ENCODE assay signal across 9 cellular contexts in the genomic region with DNA sequence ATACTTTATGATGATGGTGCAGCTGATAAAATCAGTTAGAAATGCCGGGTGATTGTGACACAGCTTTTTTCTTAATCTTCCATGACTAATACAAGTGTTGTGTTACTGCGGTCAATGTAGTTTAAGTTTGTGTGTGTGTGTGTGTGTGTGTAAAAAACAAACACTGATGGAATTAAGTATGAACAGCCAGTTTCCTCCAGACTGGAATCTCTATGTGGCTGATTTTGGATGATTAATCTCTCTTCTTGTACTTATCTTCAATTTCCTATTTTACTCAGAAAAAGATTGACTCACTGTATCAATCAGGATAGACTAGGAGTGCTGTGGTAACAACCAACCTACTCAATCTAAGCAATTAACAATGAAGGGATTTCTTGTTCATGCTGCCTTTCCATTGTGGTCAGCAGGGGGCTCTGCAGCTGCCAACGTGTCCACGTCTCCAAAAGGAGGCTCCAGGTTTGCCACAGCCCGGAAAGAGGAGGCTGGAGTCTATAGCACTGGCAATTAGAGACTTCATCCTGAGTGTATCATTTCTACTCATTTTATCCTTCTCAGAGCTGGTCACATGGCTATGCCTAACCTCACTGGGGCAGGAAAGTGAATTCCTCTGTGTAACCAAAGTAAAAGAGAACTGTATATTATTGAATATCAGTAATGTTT.
DNase-seq lines count a peak whose midpoint lies in the region; ATAC-seq, FAIRE-seq and TF ChIP-seq lines count a peak whose summit lies in the region.
"Had no signal": no experiment of that assay in that cellular context is flagged by ENCODE, and none has a peak within 500 bp of the region (broad histone marks: within the 10 kb centered on the region; RNA-seq: fewer than 3 reads in every experiment).

No MANE protein-coding gene starts in this region.

- H3K4me1 ChIP-seq in KMS-11 (ENCODE audit: low read depth, poor library complexity, severe bottlenecking) = peaks cover 4% of the 10 kb centered on the region
- no peaks in the 10 kb centered on the region for H3K4me1 ChIP-seq in keratinocyte (ENCODE audit: control insufficient read depth, extremely low read depth, insufficient read depth, low read length)
- H3K4me1 ChIP-seq in Peyer's patch = no peaks in the 10 kb centered on the region
- H3K4me1 ChIP-seq in stomach = no peaks in the 10 kb centered on the region

- intact Hi-C loops in activated T-helper 2 cell treated with anti-CD3 and anti-CD28 coated beads, Interferon-gamma antibody, Interleukin-2, Interleukin-4, amounts not matched to agents 10 μg/mL and 5 μg/mL and 100 μg/mL, durations not matched to agents 14 hours and 24 hours and 36 hours (cut with micrococcal nuclease) = loop anchor here (5.0 kb wide), 1 partner anchor 136 kb away; no protein-coding TSS in a partner anchor
- intact Hi-C loops in stomach (cut with DNase I; ENCODE audit: low total_unique reads) = no loop called here

- H3K27ac ChIP-seq in KMS-11 (no peak overlapping the region), keratinocyte (ENCODE audit: control insufficient read depth, insufficient read depth, low read length) (no peak overlapping the region), Peyer's patch (no peak overlapping the region), stomach (no peak overlapping the region)

- no peaks in the 10 kb centered on the region for H3K27me3 ChIP-seq in KMS-11 (ENCODE audit: insufficient read depth, low read depth)
- no peaks in the 10 kb centered on the region for H3K27me3 ChIP-seq in keratinocyte (ENCODE audit: control insufficient read depth, extremely low read depth, insufficient read depth, low read length)
- no peaks in the 10 kb centered on the region for H3K27me3 ChIP-seq in Peyer's patch
- H3K27me3 ChIP-seq in stomach = no peaks in the 10 kb centered on the region

- H3K4me3 ChIP-seq in KMS-11 (IDR thresholded peaks at IDR 0.05; ENCODE audit: insufficient read depth, low read depth, low read length) = no peak overlapping the region
- H3K4me3 ChIP-seq in keratinocyte (ENCODE audit: control insufficient read depth in 2 of 3, extremely low read depth in 1 of 3, insufficient read depth in 2 of 3, low read depth in 1 of 3, low read length in 3 of 3) = no peak overlapping the region
- H3K4me3 ChIP-seq in Peyer's patch = no peak overlapping the region
- H3K4me3 ChIP-seq in stomach = no peak overlapping the region

- TF ChIP-seq CTCF in KMS-11 (conservative IDR thresholded peaks at IDR 0.05; ENCODE audit: low read depth, low read length) (peak; percentile 44), keratinocyte (optimal IDR thresholded peaks at IDR 0.05 in 1 of 3, IDR thresholded peaks at IDR 0.05 in 1 of 3, conservative IDR thresholded peaks at IDR 0.05 in 1 of 3; ENCODE audit: extremely low read depth in 1 of 3, insufficient read depth in 2 of 3, low read length in 3 of 3) (peak; percentile 40 to 63 (median 57)), Peyer's patch (IDR thresholded peaks at IDR 0.05) (peak in 2 of 6 experiments; percentile 9 to 14), stomach (IDR thresholded peaks at IDR 0.05) (peak in 3 of 7 experiments; percentile 8 to 28 (median 8))

- H3K9ac ChIP-seq in KMS-11 (no peak overlapping the region), keratinocyte (ENCODE audit: control insufficient read depth, extremely low read depth, insufficient read depth, low read length) (no peak overlapping the region)

- peaks cover 55% of the 10 kb centered on the region for H3K36me3 Mint-ChIP-seq in activated T-helper 2 cell treated with anti-CD3 and anti-CD28 coated beads, Interferon-gamma antibody, Interleukin-2, Interleukin-4, amounts not matched to agents 10 μg/mL and 5 μg/mL and 100 μg/mL, durations not matched to agents 14 hours and 24 hours and 36 hours (ENCODE audit: low read depth)
- no peaks in the 10 kb centered on the region for H3K36me3 Mint-ChIP-seq in T-helper 17 cell (ENCODE audit: low read depth)

- peaks cover 26% of the 10 kb centered on the region for H3K4me1 Mint-ChIP-seq in activated T-helper 2 cell treated with anti-CD3 and anti-CD28 coated beads, Interferon-gamma antibody, Interleukin-2, Interleukin-4, amounts not matched to agents 10 μg/mL and 5 μg/mL and 100 μg/mL, durations not matched to agents 14 hours and 24 hours and 36 hours (ENCODE audit: low read depth)
- no peaks in the 10 kb centered on the region for H3K4me1 Mint-ChIP-seq in T-helper 17 cell

- TF ChIP-seq EP300 in stomach (IDR thresholded peaks at IDR 0.05) = no peak

- no peak overlapping the region for H3K4me2 ChIP-seq in KMS-11
- no peak overlapping the region for H3K4me2 ChIP-seq in keratinocyte (ENCODE audit: control insufficient read depth, extremely low read depth, insufficient read depth, low read depth, low read length)

- WGBS in stomach, 5 donors = 36 to 53% (median 43%) methylated on average over 5 of the region's 5 CpGs

- H4K20me1 ChIP-seq in KMS-11 (ENCODE audit: insufficient read depth) = no peaks in the 10 kb centered on the region
- no peaks in the 10 kb centered on the region for H4K20me1 ChIP-seq in keratinocyte (ENCODE audit: control insufficient read depth, extremely low read depth, insufficient read depth, low read length)

- H3K4me3 Mint-ChIP-seq in activated T-helper 2 cell treated with anti-CD3 and anti-CD28 coated beads, Interferon-gamma antibody, Interleukin-2, Interleukin-4, amounts not matched to agents 10 μg/mL and 5 μg/mL and 100 μg/mL, durations not matched to agents 14 hours and 24 hours and 36 hours (ENCODE audit: low read depth) = no peak overlapping the region
- H3K4me3 Mint-ChIP-seq in T-helper 17 cell = no peak overlapping the region

- TF ChIP-seq POLR2A in Peyer's patch (IDR thresholded peaks at IDR 0.05) = no peak
- no peak for TF ChIP-seq POLR2A in stomach (IDR thresholded peaks at IDR 0.05)

- FAIRE-seq in keratinocyte (lab: Jason Lieb, UNC) = peak; percentile 59
- FAIRE-seq: colon had no signal

- H3K79me2 ChIP-seq in KMS-11 (ENCODE audit: insufficient read depth, low read depth) (no peaks in the 10 kb centered on the region), keratinocyte (ENCODE audit: control insufficient read depth, insufficient read depth, low read length) (no peaks in the 10 kb centered on the region)

- no peaks in the 10 kb centered on the region for H3K27me3 Mint-ChIP-seq in activated T-helper 2 cell treated with anti-CD3 and anti-CD28 coated beads, Interferon-gamma antibody, Interleukin-2, Interleukin-4, amounts not matched to agents 10 μg/mL and 5 μg/mL and 100 μg/mL, durations not matched to agents 14 hours and 24 hours and 36 hours (ENCODE audit: low read depth)
- H3K27me3 Mint-ChIP-seq in T-helper 17 cell = peaks cover 4% of the 10 kb centered on the region

- H3K36me3 ChIP-seq in KMS-11 (ENCODE audit: insufficient read depth) (no peaks in the 10 kb centered on the region), keratinocyte (ENCODE audit: control insufficient read depth in 2 of 2, extremely low read depth in 1 of 2, insufficient read depth in 2 of 2, low read length in 2 of 2) (peaks cover 0 to 5% of the 10 kb centered on the region in 2 experiments), Peyer's patch (no peaks in the 10 kb centered on the region), stomach (no peaks in the 10 kb centered on the region)

- no peak overlapping the region for H2AFZ ChIP-seq in KMS-11 (ENCODE audit: low read depth)
- no peak overlapping the region for H2AFZ ChIP-seq in keratinocyte (ENCODE audit: control insufficient read depth, low read length)

- H3K9me3 ChIP-seq in keratinocyte (ENCODE audit: control insufficient read depth, low read depth, low read length) (no peaks in the 10 kb centered on the region), Peyer's patch (no peaks in the 10 kb centered on the region), T-helper 17 cell (ENCODE audit: control insufficient read depth, low read length, poor library complexity, severe bottlenecking) (no peaks in the 10 kb centered on the region), stomach (no peaks in the 10 kb centered on the region)

- no peak for ATAC-seq in T-helper 17 cell

- H3K9me1 ChIP-seq in keratinocyte (ENCODE audit: control insufficient read depth, extremely low read depth, insufficient read depth, low read length) = no peaks in the 10 kb centered on the region

- DNase-seq in SHP77 (lab: John Stamatoyannopoulos, UW) (peak; percentile 8 to 48), SHP77 treated with DMSO at 0.1 percent for 48 hours (lab: John Stamatoyannopoulos, UW) (no peak), keratinocyte (ENCODE audit: low read depth, low spot score) (no peak), Peyer's patch (no peak), T-helper 17 cell (no peak), stomach (no peak)
- no peak for DNase-seq in activated T-helper 2 cell treated with anti-CD3 and anti-CD28 coated beads, Interferon-gamma antibody, Interleukin-2, Interleukin-4, amounts not matched to agents 10 μg/mL and 5 μg/mL and 100 μg/mL, durations not matched to agents 14 hours and 24 hours and 36 hours (ENCODE audit: low spot score)

- dilution Hi-C loops in keratinocyte (cut with MboI; ENCODE audit: extremely low pct_ligation_motif_present, low sequenced_read_pairs) = no loop called here

- peak overlapping the region; percentile 67 for H3K27ac Mint-ChIP-seq in activated T-helper 2 cell treated with anti-CD3 and anti-CD28 coated beads, Interferon-gamma antibody, Interleukin-2, Interleukin-4, amounts not matched to agents 10 μg/mL and 5 μg/mL and 100 μg/mL, durations not matched to agents 14 hours and 24 hours and 36 hours
- H3K27ac Mint-ChIP-seq in T-helper 17 cell = no peak overlapping the region

- H3K9me3 Mint-ChIP-seq in activated T-helper 2 cell treated with anti-CD3 and anti-CD28 coated beads, Interferon-gamma antibody, Interleukin-2, Interleukin-4, amounts not matched to agents 10 μg/mL and 5 μg/mL and 100 μg/mL, durations not matched to agents 14 hours and 24 hours and 36 hours = no peaks in the 10 kb centered on the region

Comparison
In these comparisons a context has a peak if more than half of its experiments do, and no peak if none do; other contexts are left out.
1. DNase-seq: peak in SHP77 (2 of 2); none in SHP77 treated with DMSO at 0.1 percent for 48 hours (single experiment), activated T-helper 2 cell treated with anti-CD3 and anti-CD28 coated beads, Interferon-gamma antibody, Interleukin-2, Interleukin-4, amounts not matched to agents 10 μg/mL and 5 μg/mL and 100 μg/mL, durations not matched to agents 14 hours and 24 hours and 36 hours (single experiment), keratinocyte (single experiment), Peyer's patch (0 of 3), T-helper 17 cell (0 of 3) and stomach (single experiment).